24 cellular contexts compared by ENCODE assay signal in the genomic region with DNA sequence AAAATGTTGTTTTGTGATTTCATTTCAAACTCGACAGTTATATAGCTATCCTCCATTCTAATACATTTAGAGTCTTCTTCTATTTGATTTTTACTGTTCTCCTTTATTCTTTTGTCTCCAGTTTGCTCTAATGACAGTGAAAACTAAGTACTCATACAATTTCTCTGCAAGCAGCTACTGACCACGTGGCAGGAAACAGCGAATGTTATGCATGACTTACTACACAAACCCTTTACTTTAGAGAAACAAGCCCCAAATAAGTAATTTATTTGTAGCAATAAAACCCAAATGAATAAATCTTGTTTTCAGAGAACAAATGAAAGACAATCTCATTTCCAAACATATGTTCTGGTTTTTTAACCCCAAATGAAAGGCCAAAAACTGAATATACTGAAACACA. TPM values are rescaled to one million over a fixed set of nuclear protein-coding genes. Genes with fewer than 3 reads are reported as not detected.
DNase-seq lines count a peak whose midpoint lies in the region; FAIRE-seq and TF ChIP-seq lines count a peak whose summit lies in the region.
"Had no signal": no experiment of that assay in that cellular context is flagged by ENCODE, and none has a peak within 500 bp of the region (broad histone marks: within the 10 kb centered on the region; RNA-seq: fewer than 3 reads in every experiment).

No MANE protein-coding gene starts in this region.

- DNase-seq in GM03348 (ENCODE audit: low spot score) (peak; percentile 18), RCC 7860 (ENCODE audit: low spot score) (peak; percentile 42), iris pigment epithelial cell (ENCODE audit: low read depth) (peak; percentile 30), smooth muscle cell (lab: John Stamatoyannopoulos, UW; ENCODE audit: unreplicated experiment) (no peak), pons (ENCODE audit: low spot score) (no peak), amygdala (lab: John Stamatoyannopoulos, UW) (no peak)
- DNase-seq in effector CD4-positive, alpha-beta T cell, result no peak
- DNase-seq: activated CD4-positive, alpha-beta T cell treated with anti-CD3 and anti-CD28 coated beads for 36 hours; activated CD8-positive, alpha-beta memory T cell treated with anti-CD3 and anti-CD28 coated beads for 24 hours; activated effector memory CD4-positive, alpha-beta T cell treated with Interleukin-2 at 50 U/mL for 16 hours; activated naive CD8-positive, alpha-beta T cell treated with anti-CD3 and anti-CD28 coated beads for 36 hours; H7; midbrain; naive thymus-derived CD4-positive, alpha-beta T cell; NCI-H1105 treated with DMSO at 0.1 percent for 48 hours; NCI-H2029 treated with DMSO at 0.1 percent for 48 hours; right cardiac atrium; stimulated activated CD4-positive, alpha-beta T cell treated with anti-CD3 and anti-CD28 coated beads, Interleukin-4, amount 100 ng/mL, for 24 hours; upper lobe of left lung had no signal

- no peaks in the 10 kb centered on the region for H4K20me1 ChIP-seq in smooth muscle cell (ENCODE audit: low read depth)

- no peaks in the 10 kb centered on the region for H3K27me3 ChIP-seq in smooth muscle cell (ENCODE audit: low read depth)
- H3K27me3 ChIP-seq: ascending aorta, upper lobe of left lung had no signal

- no peaks in the 10 kb centered on the region for H3K36me3 ChIP-seq in smooth muscle cell (ENCODE audit: low read depth)
- H3K36me3 ChIP-seq: ascending aorta, upper lobe of left lung had no signal

- no peak overlapping the region for H3K27ac ChIP-seq in smooth muscle cell (ENCODE audit: low read depth)
- H3K27ac ChIP-seq: ascending aorta, parathyroid adenoma, RWPE1, upper lobe of left lung had no signal

- WGBS in smooth muscle cell (ENCODE audit: low lambda C conversion rate), result 63% methylated on average over 3 of the region's 3 CpGs

- TF ChIP-seq CTCF in smooth muscle cell (IDR thresholded peaks at IDR 0.05; ENCODE audit: borderline replicate concordance, insufficient read depth, poor library complexity, severe bottlenecking), result no peak

- H3F3A ChIP-seq in smooth muscle cell (ENCODE audit: low read depth), result no peaks in the 10 kb centered on the region

- H3K4me1 ChIP-seq in smooth muscle cell (ENCODE audit: low read depth), result peaks cover 3% of the 10 kb centered on the region
- H3K4me1 ChIP-seq: parathyroid adenoma, upper lobe of left lung had no signal

- peak; percentile 92 for FAIRE-seq in RCC 7860 (lab: Jason Lieb, UNC)

- no peak overlapping the region for H3K4me2 ChIP-seq in smooth muscle cell

- H3K79me2 ChIP-seq in smooth muscle cell (ENCODE audit: low read depth), result no peaks in the 10 kb centered on the region
- H3K79me2 ChIP-seq: parathyroid adenoma had no signal

- no peak overlapping the region for H3K9ac ChIP-seq in smooth muscle cell (ENCODE audit: low read depth)
- H3K9ac ChIP-seq: parathyroid adenoma had no signal

- H3K4me3 ChIP-seq in smooth muscle cell, result no peak overlapping the region
- H3K4me3 ChIP-seq: ascending aorta, upper lobe of left lung had no signal

- H3K9me3 ChIP-seq in smooth muscle cell (replicated peaks; ENCODE audit: low read depth), result no peaks in the 10 kb centered on the region
- H3K9me3 ChIP-seq: ascending aorta, upper lobe of left lung had no signal

- peak overlapping the region; percentile 44 for H2AFZ ChIP-seq in smooth muscle cell (ENCODE audit: low read depth)
- H2AFZ ChIP-seq: parathyroid adenoma had no signal

RNA-seq across cellular contexts. Expression of gene CDH6, which starts 41.9 kb away (rescaled TPM):
- total RNA-seq in smooth muscle cell, result 5.9 and 6.7 TPM in 2 replicates
- polyA plus RNA-seq in smooth muscle cell, result 1.5 and 5.3 TPM in 2 replicates
- total RNA-seq: activated CD4-positive, alpha-beta T cell treated with anti-CD3 and anti-CD28 coated beads for 36 hours; activated naive CD8-positive, alpha-beta T cell treated with anti-CD3 and anti-CD28 coated beads for 36 hours; dermis microvascular lymphatic vessel endothelial cell; naive thymus-derived CD4-positive, alpha-beta T cell had no signal
- polyA plus RNA-seq: IgD-negative memory B cell; naive thymus-derived CD4-positive, alpha-beta T cell had no signal

Comparison
In these comparisons a context has a peak if more than half of its experiments do, and no peak if none do; other contexts are left out.
1. DNase-seq: peak in GM03348 (single experiment), RCC 7860 (single experiment) and iris pigment epithelial cell (single experiment); none in smooth muscle cell (single experiment), effector CD4-positive, alpha-beta T cell (single experiment), pons (single experiment) and amygdala (0 of 56).